ENCODE assay signal across 24 cellular contexts in genomic region chr20:58580493-58580835, GRCh38.
"Had no signal": no experiment of that assay in that cellular context is flagged by ENCODE, and none has a peak within 500 bp of the region (broad histone marks: within the 10 kb centered on the region; RNA-seq: fewer than 3 reads in every experiment).

No MANE protein-coding gene starts in this region.

- H3K27ac Mint-ChIP-seq: immature natural killer cell; naive thymus-derived CD8-positive, alpha-beta T cell; stimulated activated naive B cell treated with anti-CD40 and anti-IgM and Interleukin-4, amounts not matched to agents 10 μg/mL and 1 μg/mL and 100 μg/mL, for 72 hours had no signal

- H3K27ac ChIP-seq: left lung, lower lobe of right lung, ovary, prostate gland, skin epidermis, stomach, testis, thyroid gland, upper lobe of right lung had no signal

- H3K27me3 ChIP-seq: ovary, testis, thyroid gland, upper lobe of right lung had no signal

- H3K4me3 ChIP-seq: left lung, lower lobe of right lung, ovary, prostate gland, skin epidermis, stomach, testis, thyroid gland, upper lobe of right lung had no signal

- H3K9me3 Mint-ChIP-seq: immature natural killer cell had no signal

- H3K4me1 ChIP-seq: left lung, lower lobe of right lung, prostate gland, stomach, thyroid gland, upper lobe of right lung had no signal

- DNase-seq: hypothalamus; immature natural killer cell; kidney; left colon; left lung; lower lobe of right lung; mammary epithelial cell; mesenchymal stem cell; naive thymus-derived CD8-positive, alpha-beta T cell; retina; stimulated activated CD4-positive, alpha-beta T cell treated with anti-CD3 and anti-CD28 coated beads, Interleukin-12 subunit alpha, Interleukin-12 subunit beta, amount 100 ng/mL, for 4 hours; stimulated activated CD4-positive, alpha-beta T cell treated with anti-CD3 and anti-CD28 coated beads, Interleukin-15, amount 100 ng/mL, for 24 hours; stimulated activated CD4-positive, alpha-beta T cell treated with anti-CD3 and anti-CD28 coated beads, Interleukin-2, amount 100 ng/mL, for 24 hours; stimulated activated CD4-positive, alpha-beta T cell treated with anti-CD3 and anti-CD28 coated beads, Interleukin-4, amount 100 ng/mL, for 1 hour; stimulated activated naive B cell treated with anti-CD40 and anti-IgM and Interleukin-4, amounts not matched to agents 10 μg/mL and 1 μg/mL and 100 μg/mL, for 72 hours; stimulated activated naive CD8-positive, alpha-beta T cell treated with anti-CD3 and anti-CD28 coated beads, Interleukin-15, Interleukin-2, amounts not matched to agents 100 U/mL and 50 U/mL, for 24 hours; stomach; testis; thyroid gland; trophoblast cell; upper lobe of right lung had no signal

- H3K9me3 ChIP-seq: left lung, lower lobe of right lung, ovary, prostate gland, testis, thyroid gland, upper lobe of right lung had no signal

- H3K36me3 Mint-ChIP-seq: immature natural killer cell had no signal

- ATAC-seq: left colon; left lung; lower lobe of right lung; naive thymus-derived CD8-positive, alpha-beta T cell; stimulated activated naive B cell treated with anti-CD40 and anti-IgM and Interleukin-4, amounts not matched to agents 10 μg/mL and 1 μg/mL and 100 μg/mL, for 72 hours; stimulated activated naive CD8-positive, alpha-beta T cell treated with anti-CD3 and anti-CD28 coated beads, Interleukin-15, Interleukin-2, amounts not matched to agents 100 U/mL and 50 U/mL, for 24 hours; upper lobe of right lung had no signal

- H3K4me3 Mint-ChIP-seq: immature natural killer cell; naive thymus-derived CD8-positive, alpha-beta T cell; stimulated activated naive B cell treated with anti-CD40 and anti-IgM and Interleukin-4, amounts not matched to agents 10 μg/mL and 1 μg/mL and 100 μg/mL, for 72 hours had no signal

- H3K4me1 Mint-ChIP-seq: immature natural killer cell; stimulated activated naive B cell treated with anti-CD40 and anti-IgM and Interleukin-4, amounts not matched to agents 10 μg/mL and 1 μg/mL and 100 μg/mL, for 72 hours had no signal

- H3K36me3 ChIP-seq: left lung, lower lobe of right lung, ovary, prostate gland, stomach, thyroid gland, upper lobe of right lung had no signal
